ENCODE assay signal across 10 cellular contexts in the genomic region with DNA sequence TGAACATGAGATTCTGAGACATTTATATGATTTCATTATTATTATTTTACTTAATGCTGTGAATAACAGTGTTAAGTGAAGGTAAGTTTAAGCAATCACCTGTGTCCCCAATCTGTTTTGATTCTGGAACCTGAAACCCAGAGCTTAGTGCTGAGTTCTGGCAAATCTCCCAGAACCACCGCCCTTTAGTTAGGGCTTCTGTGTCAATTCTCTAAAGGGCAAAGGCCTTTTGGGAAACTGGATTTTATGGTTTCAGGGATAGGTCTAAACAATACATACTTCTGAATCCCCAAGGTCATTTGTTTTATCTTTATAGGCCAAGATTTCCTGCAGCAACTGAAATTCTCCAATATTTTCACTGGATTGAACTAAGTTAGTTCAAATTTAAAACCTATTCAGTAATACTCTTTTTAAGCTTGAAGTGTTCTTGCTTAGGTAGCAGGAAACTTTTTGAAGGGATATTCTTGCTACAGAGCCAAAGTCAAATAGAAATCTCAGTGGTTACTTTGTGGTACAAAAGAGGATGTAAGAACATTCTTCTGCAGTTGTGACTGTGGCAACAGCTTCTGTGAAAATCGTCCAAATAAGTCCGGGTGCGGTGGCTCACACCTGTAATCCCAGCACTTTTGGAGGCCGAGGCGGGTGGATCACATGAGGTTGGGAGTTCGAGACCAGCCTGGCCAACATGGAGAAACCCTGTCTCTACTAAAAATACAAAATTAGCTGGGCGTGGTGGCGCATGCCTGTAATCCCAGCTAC. TPM values are rescaled to one million over a fixed set of nuclear protein-coding genes. Genes with fewer than 3 reads are reported as not detected.
DNase-seq lines count a peak whose midpoint lies in the region; ATAC-seq, FAIRE-seq and TF ChIP-seq lines count a peak whose summit lies in the region.
"Had no signal": no experiment of that assay in that cellular context is flagged by ENCODE, and none has a peak within 500 bp of the region (broad histone marks: within the 10 kb centered on the region; RNA-seq: fewer than 3 reads in every experiment).

No MANE protein-coding gene starts in this region.

- H3K36me3 ChIP-seq in gastroesophageal sphincter = no peaks in the 10 kb centered on the region

- H3K9me3 ChIP-seq in gastroesophageal sphincter = no peaks in the 10 kb centered on the region

- ATAC-seq in GM18519 (IDR thresholded peaks at IDR 0.05; ENCODE audit: low FRiP score, unreplicated experiment) (peak; percentile 99), GM21367 (IDR thresholded peaks at IDR 0.05; ENCODE audit: unreplicated experiment) (peak; percentile 99), HG03135 (IDR thresholded peaks at IDR 0.05; ENCODE audit: unreplicated experiment) (peak; percentile 96), gastroesophageal sphincter (no peak)

- no peak for TF ChIP-seq CTCF in gastroesophageal sphincter (IDR thresholded peaks at IDR 0.05)

- 70 to 75% methylated on average over 1 to 4 of the region's 9 CpGs for WGBS in gastroesophageal sphincter (ENCODE audit: low coverage in 1 of 2), 2 donors

- no peak for TF ChIP-seq POLR2A in gastroesophageal sphincter (IDR thresholded peaks at IDR 0.05)

- no peak overlapping the region for H3K4me3 ChIP-seq in gastroesophageal sphincter

- H3K27me3 ChIP-seq in gastroesophageal sphincter = no peaks in the 10 kb centered on the region

- DNase-seq in SKM-1 treated with dmso at 0.1 percent for 144 hours (lab: John Stamatoyannopoulos, UW; ENCODE audit: unreplicated experiment) (peak; percentile 16), NCI-H526 (lab: John Stamatoyannopoulos, UW) (no peak), amygdala (lab: John Stamatoyannopoulos, UW) (no peak), urothelium cell line (ENCODE audit: low spot score) (no peak)
- DNase-seq: effector memory CD4-positive, alpha-beta T cell; NCI-H446 treated with DMSO at 0.1 percent for 48 hours had no signal

- H3K27ac ChIP-seq in gastroesophageal sphincter = no peak overlapping the region

- no peak for FAIRE-seq in urothelium cell line (lab: Jason Lieb, UNC)

- H3K4me1 ChIP-seq in gastroesophageal sphincter = no peaks in the 10 kb centered on the region

- TF ChIP-seq EP300 in gastroesophageal sphincter (IDR thresholded peaks at IDR 0.05) = no peak

RNA-seq across cellular contexts. Expression of gene PKP2, which starts 10.0 kb away (rescaled TPM):
- 1 to 10 TPM in 3 of 4 donors, under 1 TPM in 1; 0.62 to 3.3 (median 1.2) TPM for total RNA-seq in gastroesophageal sphincter
